Comparison of ENCODE assay signal across 1 cellular context in the genomic region with DNA sequence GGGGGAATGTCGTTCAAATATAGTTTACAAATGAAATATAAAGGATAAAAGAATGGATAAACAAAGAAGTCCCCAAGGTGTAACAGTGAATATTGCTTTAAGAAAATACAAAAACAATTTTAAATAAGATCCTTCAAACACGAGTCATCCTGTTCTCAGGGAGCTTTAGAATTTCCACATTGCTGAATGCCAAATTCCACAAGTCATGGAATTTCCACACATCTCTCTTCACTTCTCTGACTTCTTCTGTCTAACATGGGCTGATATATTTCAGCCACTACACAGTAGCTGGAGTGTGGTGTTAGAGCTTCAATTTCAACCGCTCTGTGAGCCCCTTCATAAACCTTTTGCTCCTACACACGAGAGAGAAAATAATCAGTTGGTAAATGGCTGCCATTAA.
TF ChIP-seq lines count a peak whose summit lies in the region.

No MANE protein-coding gene starts in this region.

TF ChIP-seq in H1, 55 proteins besides CTCF, POLR2A, EP300 and RAD21 (continued from another document):
- TF ChIP-seq, protein P1, sequence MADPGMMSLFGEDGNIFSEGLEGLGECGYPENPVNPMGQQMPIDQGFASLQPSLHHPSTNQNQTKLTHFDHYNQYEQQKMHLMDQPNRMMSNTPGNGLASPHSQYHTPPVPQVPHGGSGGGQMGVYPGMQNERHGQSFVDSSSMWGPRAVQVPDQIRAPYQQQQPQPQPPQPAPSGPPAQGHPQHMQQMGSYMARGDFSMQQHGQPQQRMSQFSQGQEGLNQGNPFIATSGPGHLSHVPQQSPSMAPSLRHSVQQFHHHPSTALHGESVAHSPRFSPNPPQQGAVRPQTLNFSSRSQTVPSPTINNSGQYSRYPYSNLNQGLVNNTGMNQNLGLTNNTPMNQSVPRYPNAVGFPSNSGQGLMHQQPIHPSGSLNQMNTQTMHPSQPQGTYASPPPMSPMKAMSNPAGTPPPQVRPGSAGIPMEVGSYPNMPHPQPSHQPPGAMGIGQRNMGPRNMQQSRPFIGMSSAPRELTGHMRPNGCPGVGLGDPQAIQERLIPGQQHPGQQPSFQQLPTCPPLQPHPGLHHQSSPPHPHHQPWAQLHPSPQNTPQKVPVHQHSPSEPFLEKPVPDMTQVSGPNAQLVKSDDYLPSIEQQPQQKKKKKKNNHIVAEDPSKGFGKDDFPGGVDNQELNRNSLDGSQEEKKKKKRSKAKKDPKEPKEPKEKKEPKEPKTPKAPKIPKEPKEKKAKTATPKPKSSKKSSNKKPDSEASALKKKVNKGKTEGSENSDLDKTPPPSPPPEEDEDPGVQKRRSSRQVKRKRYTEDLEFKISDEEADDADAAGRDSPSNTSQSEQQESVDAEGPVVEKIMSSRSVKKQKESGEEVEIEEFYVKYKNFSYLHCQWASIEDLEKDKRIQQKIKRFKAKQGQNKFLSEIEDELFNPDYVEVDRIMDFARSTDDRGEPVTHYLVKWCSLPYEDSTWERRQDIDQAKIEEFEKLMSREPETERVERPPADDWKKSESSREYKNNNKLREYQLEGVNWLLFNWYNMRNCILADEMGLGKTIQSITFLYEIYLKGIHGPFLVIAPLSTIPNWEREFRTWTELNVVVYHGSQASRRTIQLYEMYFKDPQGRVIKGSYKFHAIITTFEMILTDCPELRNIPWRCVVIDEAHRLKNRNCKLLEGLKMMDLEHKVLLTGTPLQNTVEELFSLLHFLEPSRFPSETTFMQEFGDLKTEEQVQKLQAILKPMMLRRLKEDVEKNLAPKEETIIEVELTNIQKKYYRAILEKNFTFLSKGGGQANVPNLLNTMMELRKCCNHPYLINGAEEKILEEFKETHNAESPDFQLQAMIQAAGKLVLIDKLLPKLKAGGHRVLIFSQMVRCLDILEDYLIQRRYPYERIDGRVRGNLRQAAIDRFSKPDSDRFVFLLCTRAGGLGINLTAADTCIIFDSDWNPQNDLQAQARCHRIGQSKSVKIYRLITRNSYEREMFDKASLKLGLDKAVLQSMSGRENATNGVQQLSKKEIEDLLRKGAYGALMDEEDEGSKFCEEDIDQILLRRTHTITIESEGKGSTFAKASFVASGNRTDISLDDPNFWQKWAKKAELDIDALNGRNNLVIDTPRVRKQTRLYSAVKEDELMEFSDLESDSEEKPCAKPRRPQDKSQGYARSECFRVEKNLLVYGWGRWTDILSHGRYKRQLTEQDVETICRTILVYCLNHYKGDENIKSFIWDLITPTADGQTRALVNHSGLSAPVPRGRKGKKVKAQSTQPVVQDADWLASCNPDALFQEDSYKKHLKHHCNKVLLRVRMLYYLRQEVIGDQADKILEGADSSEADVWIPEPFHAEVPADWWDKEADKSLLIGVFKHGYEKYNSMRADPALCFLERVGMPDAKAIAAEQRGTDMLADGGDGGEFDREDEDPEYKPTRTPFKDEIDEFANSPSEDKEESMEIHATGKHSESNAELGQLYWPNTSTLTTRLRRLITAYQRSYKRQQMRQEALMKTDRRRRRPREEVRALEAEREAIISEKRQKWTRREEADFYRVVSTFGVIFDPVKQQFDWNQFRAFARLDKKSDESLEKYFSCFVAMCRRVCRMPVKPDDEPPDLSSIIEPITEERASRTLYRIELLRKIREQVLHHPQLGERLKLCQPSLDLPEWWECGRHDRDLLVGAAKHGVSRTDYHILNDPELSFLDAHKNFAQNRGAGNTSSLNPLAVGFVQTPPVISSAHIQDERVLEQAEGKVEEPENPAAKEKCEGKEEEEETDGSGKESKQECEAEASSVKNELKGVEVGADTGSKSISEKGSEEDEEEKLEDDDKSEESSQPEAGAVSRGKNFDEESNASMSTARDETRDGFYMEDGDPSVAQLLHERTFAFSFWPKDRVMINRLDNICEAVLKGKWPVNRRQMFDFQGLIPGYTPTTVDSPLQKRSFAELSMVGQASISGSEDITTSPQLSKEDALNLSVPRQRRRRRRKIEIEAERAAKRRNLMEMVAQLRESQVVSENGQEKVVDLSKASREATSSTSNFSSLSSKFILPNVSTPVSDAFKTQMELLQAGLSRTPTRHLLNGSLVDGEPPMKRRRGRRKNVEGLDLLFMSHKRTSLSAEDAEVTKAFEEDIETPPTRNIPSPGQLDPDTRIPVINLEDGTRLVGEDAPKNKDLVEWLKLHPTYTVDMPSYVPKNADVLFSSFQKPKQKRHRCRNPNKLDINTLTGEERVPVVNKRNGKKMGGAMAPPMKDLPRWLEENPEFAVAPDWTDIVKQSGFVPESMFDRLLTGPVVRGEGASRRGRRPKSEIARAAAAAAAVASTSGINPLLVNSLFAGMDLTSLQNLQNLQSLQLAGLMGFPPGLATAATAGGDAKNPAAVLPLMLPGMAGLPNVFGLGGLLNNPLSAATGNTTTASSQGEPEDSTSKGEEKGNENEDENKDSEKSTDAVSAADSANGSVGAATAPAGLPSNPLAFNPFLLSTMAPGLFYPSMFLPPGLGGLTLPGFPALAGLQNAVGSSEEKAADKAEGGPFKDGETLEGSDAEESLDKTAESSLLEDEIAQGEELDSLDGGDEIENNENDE (IDR thresholded peaks at IDR 0.05; ENCODE audit: insufficient replicate concordance, low read length): no peak
- no peak for TF ChIP-seq TEAD4 (IDR thresholded peaks at IDR 0.05; ENCODE audit: low read depth, low read length)
